In the genomic region with DNA sequence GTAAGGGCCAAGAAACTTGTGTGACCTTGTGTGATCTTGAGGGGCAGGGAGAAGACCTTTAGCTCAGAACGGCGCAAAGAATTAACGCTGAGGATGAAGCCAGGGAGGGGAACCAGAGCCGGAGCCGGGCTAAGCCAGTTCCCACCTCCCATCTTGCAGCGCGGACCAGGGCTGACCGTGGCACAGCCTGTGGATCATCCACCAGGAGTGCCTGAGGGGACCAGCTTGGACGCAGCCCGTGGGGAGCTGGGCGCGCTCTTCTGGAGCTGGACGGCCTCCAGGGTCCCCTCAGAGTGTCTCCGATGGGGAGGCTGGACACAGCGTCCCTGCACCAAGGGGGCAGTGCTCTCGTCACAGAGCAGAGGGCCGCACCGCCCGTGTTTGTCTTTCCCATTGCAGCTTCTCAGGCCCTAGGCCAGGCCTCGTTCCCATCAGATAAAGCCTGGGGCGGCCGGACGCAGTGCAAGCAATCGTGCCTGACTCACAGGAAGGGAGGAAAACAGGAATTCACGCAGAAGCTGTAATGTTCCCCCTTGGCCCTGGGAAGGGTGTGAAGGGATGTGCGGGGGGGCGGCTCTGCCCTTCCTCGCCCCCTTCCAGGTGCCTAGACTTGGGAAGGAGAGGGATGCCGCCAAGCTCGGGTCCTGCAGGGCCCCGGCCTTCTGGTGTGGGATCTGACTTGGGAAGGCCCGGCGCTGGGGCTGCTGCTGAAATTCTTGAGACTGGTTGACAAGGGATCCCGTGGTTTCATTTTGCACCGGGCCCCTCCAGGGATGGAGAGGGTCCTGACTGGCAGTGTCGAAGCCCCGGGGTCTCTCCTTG, we compare ENCODE assay signal across 2 cellular contexts.
TF ChIP-seq lines count a peak whose summit lies in the region.
"Not testable (repeated sequence)": the region's sequence is repeated elsewhere in the genome, so short reads cannot be mapped to it uniquely, and the experiment has no call there.

No MANE protein-coding gene starts in this region.

TF ChIP-seq in A549, 52 proteins besides CTCF, POLR2A, EP300 and RAD21:
- TF ChIP-seq EHF (CRISPR knock-in tag; IDR thresholded peaks at IDR 0.05), result peak; percentile 37; the same call in 1 of the 2 replicates
- TF ChIP-seq FOSL2 (IDR thresholded peaks at IDR 0.05), result not testable (repeated sequence)
- peak; percentile 67 for TF ChIP-seq FOSL2 (CRISPR knock-in tag; IDR thresholded peaks at IDR 0.05)
- peak; percentile 52; the same call in 1 of the 2 replicates for TF ChIP-seq GATA3 (IDR thresholded peaks at IDR 0.05; ENCODE audit: borderline replicate concordance)
- peak; percentile 74 for TF ChIP-seq HOXB13 (CRISPR knock-in tag; IDR thresholded peaks at IDR 0.05; ENCODE audit: low read depth)
- TF ChIP-seq, protein P1, sequence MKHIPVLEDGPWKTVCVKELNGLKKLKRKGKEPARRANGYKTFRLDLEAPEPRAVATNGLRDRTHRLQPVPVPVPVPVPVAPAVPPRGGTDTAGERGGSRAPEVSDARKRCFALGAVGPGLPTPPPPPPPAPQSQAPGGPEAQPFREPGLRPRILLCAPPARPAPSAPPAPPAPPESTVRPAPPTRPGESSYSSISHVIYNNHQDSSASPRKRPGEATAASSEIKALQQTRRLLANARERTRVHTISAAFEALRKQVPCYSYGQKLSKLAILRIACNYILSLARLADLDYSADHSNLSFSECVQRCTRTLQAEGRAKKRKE (CRISPR knock-in tag; IDR thresholded peaks at IDR 0.05; ENCODE audit: low read depth), result peak; percentile 79; the same call in 1 of the 2 replicates
- TF ChIP-seq HOXB5 (CRISPR knock-in tag; IDR thresholded peaks at IDR 0.05), result peak; percentile 46; the same call in 1 of the 2 replicates

TF ChIP-seq in HepG2, 621 proteins besides CTCF, POLR2A, EP300 and RAD21 (continues in another document):
- TF ChIP-seq HNRNPL (IDR thresholded peaks at IDR 0.05; ENCODE audit: low read depth, low read length), result peak; percentile 69; the same call in 1 of the 2 replicates
- TF ChIP-seq NCOA2 (CRISPR knock-in tag; IDR thresholded peaks at IDR 0.05), result peak; percentile 57; the same call in 1 of the 2 replicates
- TF ChIP-seq, protein P2, sequence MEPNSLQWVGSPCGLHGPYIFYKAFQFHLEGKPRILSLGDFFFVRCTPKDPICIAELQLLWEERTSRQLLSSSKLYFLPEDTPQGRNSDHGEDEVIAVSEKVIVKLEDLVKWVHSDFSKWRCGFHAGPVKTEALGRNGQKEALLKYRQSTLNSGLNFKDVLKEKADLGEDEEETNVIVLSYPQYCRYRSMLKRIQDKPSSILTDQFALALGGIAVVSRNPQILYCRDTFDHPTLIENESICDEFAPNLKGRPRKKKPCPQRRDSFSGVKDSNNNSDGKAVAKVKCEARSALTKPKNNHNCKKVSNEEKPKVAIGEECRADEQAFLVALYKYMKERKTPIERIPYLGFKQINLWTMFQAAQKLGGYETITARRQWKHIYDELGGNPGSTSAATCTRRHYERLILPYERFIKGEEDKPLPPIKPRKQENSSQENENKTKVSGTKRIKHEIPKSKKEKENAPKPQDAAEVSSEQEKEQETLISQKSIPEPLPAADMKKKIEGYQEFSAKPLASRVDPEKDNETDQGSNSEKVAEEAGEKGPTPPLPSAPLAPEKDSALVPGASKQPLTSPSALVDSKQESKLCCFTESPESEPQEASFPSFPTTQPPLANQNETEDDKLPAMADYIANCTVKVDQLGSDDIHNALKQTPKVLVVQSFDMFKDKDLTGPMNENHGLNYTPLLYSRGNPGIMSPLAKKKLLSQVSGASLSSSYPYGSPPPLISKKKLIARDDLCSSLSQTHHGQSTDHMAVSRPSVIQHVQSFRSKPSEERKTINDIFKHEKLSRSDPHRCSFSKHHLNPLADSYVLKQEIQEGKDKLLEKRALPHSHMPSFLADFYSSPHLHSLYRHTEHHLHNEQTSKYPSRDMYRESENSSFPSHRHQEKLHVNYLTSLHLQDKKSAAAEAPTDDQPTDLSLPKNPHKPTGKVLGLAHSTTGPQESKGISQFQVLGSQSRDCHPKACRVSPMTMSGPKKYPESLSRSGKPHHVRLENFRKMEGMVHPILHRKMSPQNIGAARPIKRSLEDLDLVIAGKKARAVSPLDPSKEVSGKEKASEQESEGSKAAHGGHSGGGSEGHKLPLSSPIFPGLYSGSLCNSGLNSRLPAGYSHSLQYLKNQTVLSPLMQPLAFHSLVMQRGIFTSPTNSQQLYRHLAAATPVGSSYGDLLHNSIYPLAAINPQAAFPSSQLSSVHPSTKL (CRISPR knock-in tag; IDR thresholded peaks at IDR 0.05), result peak; percentile 71
- TF ChIP-seq RARA (CRISPR knock-in tag; IDR thresholded peaks at IDR 0.05), result peak; percentile 80
- TF ChIP-seq TFE3 (CRISPR knock-in tag; IDR thresholded peaks at IDR 0.05), result peak; percentile 71
- TF ChIP-seq, protein P3, sequence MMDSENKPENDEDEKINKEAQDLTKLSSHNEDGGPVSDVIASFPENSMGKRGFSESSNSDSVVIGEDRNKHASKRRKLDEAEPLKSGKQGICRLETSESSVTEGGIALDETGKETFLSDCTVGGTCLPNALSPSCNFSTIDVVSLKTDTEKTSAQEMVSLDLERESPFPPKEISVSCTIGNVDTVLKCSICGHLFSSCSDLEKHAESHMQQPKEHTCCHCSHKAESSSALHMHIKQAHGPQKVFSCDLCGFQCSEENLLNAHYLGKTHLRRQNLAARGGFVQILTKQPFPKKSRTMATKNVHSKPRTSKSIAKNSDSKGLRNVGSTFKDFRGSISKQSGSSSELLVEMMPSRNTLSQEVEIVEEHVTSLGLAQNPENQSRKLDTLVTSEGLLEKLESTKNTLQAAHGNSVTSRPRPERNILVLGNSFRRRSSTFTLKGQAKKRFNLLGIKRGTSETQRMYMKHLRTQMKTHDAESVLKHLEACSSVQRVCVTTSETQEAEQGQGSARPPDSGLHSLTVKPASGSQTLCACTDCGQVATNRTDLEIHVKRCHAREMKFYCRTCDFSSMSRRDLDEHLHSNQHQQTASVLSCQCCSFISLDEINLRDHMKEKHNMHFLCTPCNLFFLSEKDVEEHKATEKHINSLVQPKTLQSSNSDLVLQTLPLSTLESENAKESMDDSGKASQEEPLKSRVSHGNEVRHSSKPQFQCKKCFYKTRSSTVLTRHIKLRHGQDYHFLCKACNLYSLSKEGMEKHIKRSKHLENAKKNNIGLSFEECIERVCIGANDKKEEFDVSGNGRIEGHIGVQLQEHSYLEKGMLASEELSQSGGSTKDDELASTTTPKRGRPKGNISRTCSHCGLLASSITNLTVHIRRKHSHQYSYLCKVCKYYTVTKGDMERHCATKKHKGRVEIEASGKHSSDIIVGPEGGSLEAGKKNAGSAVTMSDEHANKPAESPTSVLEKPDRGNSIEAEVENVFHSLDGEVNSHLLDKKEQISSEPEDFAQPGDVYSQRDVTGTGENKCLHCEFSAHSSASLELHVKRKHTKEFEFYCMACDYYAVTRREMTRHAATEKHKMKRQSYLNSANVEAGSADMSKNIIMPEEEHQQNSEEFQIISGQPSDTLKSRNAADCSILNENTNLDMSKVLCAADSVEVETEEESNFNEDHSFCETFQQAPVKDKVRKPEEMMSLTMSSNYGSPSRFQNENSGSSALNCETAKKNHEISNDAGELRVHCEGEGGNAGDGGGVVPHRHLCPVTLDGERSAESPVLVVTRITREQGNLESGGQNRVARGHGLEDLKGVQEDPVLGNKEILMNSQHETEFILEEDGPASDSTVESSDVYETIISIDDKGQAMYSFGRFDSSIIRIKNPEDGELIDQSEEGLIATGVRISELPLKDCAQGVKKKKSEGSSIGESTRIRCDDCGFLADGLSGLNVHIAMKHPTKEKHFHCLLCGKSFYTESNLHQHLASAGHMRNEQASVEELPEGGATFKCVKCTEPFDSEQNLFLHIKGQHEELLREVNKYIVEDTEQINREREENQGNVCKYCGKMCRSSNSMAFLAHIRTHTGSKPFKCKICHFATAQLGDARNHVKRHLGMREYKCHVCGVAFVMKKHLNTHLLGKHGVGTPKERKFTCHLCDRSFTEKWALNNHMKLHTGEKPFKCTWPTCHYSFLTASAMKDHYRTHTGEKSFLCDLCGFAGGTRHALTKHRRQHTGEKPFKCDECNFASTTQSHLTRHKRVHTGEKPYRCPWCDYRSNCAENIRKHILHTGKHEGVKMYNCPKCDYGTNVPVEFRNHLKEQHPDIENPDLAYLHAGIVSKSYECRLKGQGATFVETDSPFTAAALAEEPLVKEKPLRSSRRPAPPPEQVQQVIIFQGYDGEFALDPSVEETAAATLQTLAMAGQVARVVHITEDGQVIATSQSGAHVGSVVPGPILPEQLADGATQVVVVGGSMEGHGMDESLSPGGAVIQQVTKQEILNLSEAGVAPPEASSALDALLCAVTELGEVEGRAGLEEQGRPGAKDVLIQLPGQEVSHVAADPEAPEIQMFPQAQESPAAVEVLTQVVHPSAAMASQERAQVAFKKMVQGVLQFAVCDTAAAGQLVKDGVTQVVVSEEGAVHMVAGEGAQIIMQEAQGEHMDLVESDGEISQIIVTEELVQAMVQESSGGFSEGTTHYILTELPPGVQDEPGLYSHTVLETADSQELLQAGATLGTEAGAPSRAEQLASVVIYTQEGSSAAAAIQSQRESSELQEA (CRISPR knock-in tag; IDR thresholded peaks at IDR 0.05; ENCODE audit: not compliant biosample characterization), result peak; percentile 41
- TF ChIP-seq HMG20B (CRISPR knock-in tag; conservative IDR thresholded peaks at IDR 0.05), result 0 out of 2 replicates have a peak, but pooled peaks have one; percentile 61
- TF ChIP-seq IKZF4 (CRISPR knock-in tag; IDR thresholded peaks at IDR 0.05; ENCODE audit: borderline replicate concordance, low read depth, not compliant biosample characterization), result peak; percentile 46
- TF ChIP-seq HOMEZ (CRISPR knock-in tag; IDR thresholded peaks at IDR 0.05; ENCODE audit: low read depth), result 0 out of 2 replicates have a peak, but pooled peaks have one; percentile 39
- TF ChIP-seq ZNF598 (CRISPR knock-in tag; IDR thresholded peaks at IDR 0.05; ENCODE audit: borderline replicate concordance), result 0 out of 2 replicates have a peak, but pooled peaks have one; percentile 28
- peak; percentile 35; the same call in 1 of the 2 replicates for TF ChIP-seq NFKBIZ (CRISPR knock-in tag; IDR thresholded peaks at IDR 0.05)
- TF ChIP-seq GFI1 (CRISPR knock-in tag; IDR thresholded peaks at IDR 0.05; ENCODE audit: borderline replicate concordance), result peak; percentile 41; the same call in 1 of the 2 replicates
- TF ChIP-seq AKAP8 (CRISPR knock-in tag; IDR thresholded peaks at IDR 0.05), result 0 out of 2 replicates have a peak, but pooled peaks have one; percentile 33
- TF ChIP-seq, protein P4, sequence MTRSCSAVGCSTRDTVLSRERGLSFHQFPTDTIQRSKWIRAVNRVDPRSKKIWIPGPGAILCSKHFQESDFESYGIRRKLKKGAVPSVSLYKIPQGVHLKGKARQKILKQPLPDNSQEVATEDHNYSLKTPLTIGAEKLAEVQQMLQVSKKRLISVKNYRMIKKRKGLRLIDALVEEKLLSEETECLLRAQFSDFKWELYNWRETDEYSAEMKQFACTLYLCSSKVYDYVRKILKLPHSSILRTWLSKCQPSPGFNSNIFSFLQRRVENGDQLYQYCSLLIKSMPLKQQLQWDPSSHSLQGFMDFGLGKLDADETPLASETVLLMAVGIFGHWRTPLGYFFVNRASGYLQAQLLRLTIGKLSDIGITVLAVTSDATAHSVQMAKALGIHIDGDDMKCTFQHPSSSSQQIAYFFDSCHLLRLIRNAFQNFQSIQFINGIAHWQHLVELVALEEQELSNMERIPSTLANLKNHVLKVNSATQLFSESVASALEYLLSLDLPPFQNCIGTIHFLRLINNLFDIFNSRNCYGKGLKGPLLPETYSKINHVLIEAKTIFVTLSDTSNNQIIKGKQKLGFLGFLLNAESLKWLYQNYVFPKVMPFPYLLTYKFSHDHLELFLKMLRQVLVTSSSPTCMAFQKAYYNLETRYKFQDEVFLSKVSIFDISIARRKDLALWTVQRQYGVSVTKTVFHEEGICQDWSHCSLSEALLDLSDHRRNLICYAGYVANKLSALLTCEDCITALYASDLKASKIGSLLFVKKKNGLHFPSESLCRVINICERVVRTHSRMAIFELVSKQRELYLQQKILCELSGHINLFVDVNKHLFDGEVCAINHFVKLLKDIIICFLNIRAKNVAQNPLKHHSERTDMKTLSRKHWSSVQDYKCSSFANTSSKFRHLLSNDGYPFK (CRISPR knock-in tag; IDR thresholded peaks at IDR 0.05; ENCODE audit: borderline replicate concordance), result peak; percentile 41; the same call in 1 of the 2 replicates
- TF ChIP-seq TBX3 (IDR thresholded peaks at IDR 0.05; ENCODE audit: borderline replicate concordance), result peak; percentile 88; the same call in 1 of the 2 replicates
- peak; percentile 49; the same call in 1 of the 2 replicates for TF ChIP-seq ZNF563 (CRISPR knock-in tag; IDR thresholded peaks at IDR 0.05)
- TF ChIP-seq DPF2 (CRISPR knock-in tag; IDR thresholded peaks at IDR 0.05; ENCODE audit: borderline replicate concordance, low read depth), result peak; percentile 60; the same call in 1 of the 2 replicates
- peak; percentile 45; the same call in 1 of the 2 replicates for TF ChIP-seq ZNF761 (CRISPR knock-in tag; conservative IDR thresholded peaks at IDR 0.05)
- peak; percentile 47; the same call in 1 of the 2 replicates for TF ChIP-seq KLF6 (CRISPR knock-in tag; IDR thresholded peaks at IDR 0.05)
- TF ChIP-seq HNF4G (IDR thresholded peaks at IDR 0.05; ENCODE audit: borderline replicate concordance, low read depth, low read length), result not testable (repeated sequence)
- TF ChIP-seq HNF4G (CRISPR knock-in tag; IDR thresholded peaks at IDR 0.05; ENCODE audit: borderline replicate concordance, low read depth), result peak; percentile 48; the same call in 1 of the 2 replicates
- TF ChIP-seq TAF1 (CRISPR knock-in tag; IDR thresholded peaks at IDR 0.05), result peak; percentile 76
